ENCODE assay signal across 11 cellular contexts in genomic region chr1:92933459-92933858, GRCh38. TPM values are rescaled to one million over a fixed set of nuclear protein-coding genes. Genes with fewer than 3 reads are reported as not detected.
DNase-seq lines count a peak whose midpoint lies in the region; ATAC-seq and TF ChIP-seq lines count a peak whose summit lies in the region.
"Had no signal": no experiment of that assay in that cellular context is flagged by ENCODE, and none has a peak within 500 bp of the region (broad histone marks: within the 10 kb centered on the region; RNA-seq: fewer than 3 reads in every experiment).

No MANE protein-coding gene starts in this region.

- peaks cover 100% of the 10 kb centered on the region for H3K79me2 ChIP-seq in OCI-LY7 (ENCODE audit: insufficient read depth, low read depth, low read length)

- 0 out of 2 replicates have a peak overlapping the region, but pooled peaks have one; percentile 64 for H3K4me2 ChIP-seq in OCI-LY7 (ENCODE audit: low read length)
- no peak overlapping the region for H3K4me2 ChIP-seq in mesenchymal stem cell (ENCODE audit: low read length, poor library complexity, severe bottlenecking)

- peak overlapping the region; percentile 74 for H3K9ac ChIP-seq in mesenchymal stem cell (ENCODE audit: low read length)

- H3K9me2 ChIP-seq in OCI-LY7 (ENCODE audit: insufficient read depth, low read length) = no peaks in the 10 kb centered on the region

- H3K18ac ChIP-seq in mesenchymal stem cell (ENCODE audit: low read depth in 1 of 2, low read length in 2 of 2) = no peak overlapping the region

- H4K91ac ChIP-seq in mesenchymal stem cell (ENCODE audit: low read length) = no peak overlapping the region

- H3K9me3 ChIP-seq in OCI-LY7 (ENCODE audit: low read length) (peaks cover 4% of the 10 kb centered on the region; the same call in 1 of the 2 replicates), mesenchymal stem cell (ENCODE audit: control insufficient read depth, low read length) (no peaks in the 10 kb centered on the region)
- H3K9me3 ChIP-seq: HAP-1, suprapubic skin had no signal

- H3K4me1 ChIP-seq in OCI-LY7 (ENCODE audit: insufficient read depth, low read length, poor library complexity, severe bottlenecking) = peaks cover 80% of the 10 kb centered on the region
- no peaks in the 10 kb centered on the region for H3K4me1 ChIP-seq in mesenchymal stem cell (ENCODE audit: control insufficient read depth, insufficient read depth, low read depth, low read length)
- H3K4me1 ChIP-seq: HAP-1 had no signal

- DNase-seq in AG10803 (ENCODE audit: low read depth) = peak; percentile 68
- DNase-seq in OCI-LY7 (ENCODE audit: low spot score) = no peak
- no peak for DNase-seq in coronary artery (ENCODE audit: low spot score)
- no peak for DNase-seq in mesenchymal stem cell
- no peak for DNase-seq in H7
- no peak for DNase-seq in NCI-H2081 treated with DMSO at 0.1 percent for 48 hours (lab: John Stamatoyannopoulos, UW)
- DNase-seq in germinal center (ENCODE audit: low spot score) = no peak
- DNase-seq: occipital lobe had no signal

- H3K36me3 ChIP-seq in OCI-LY7 (ENCODE audit: insufficient read depth, low read length) (peaks cover 37% of the 10 kb centered on the region), mesenchymal stem cell (ENCODE audit: control insufficient read depth in 1 of 2, insufficient read depth in 2 of 2, low read depth in 1 of 2, low read length in 2 of 2) (no peaks in the 10 kb centered on the region), H7 (replicated peaks; ENCODE audit: control insufficient read depth, insufficient read depth, low read length) (no peaks in the 10 kb centered on the region)
- H3K36me3 ChIP-seq: HAP-1, suprapubic skin had no signal

- H3K79me1 ChIP-seq in mesenchymal stem cell (replicated peaks; ENCODE audit: low read length, poor library complexity, severe bottlenecking) = no peaks in the 10 kb centered on the region

- WGBS in mesenchymal stem cell = 94% methylated on average over 2 of the region's 2 CpGs

- CTCF ChIA-PET in OCI-LY7 (lab: Charles Lee; ENCODE audit: unreplicated experiment) = no interaction called here

- no peak overlapping the region for H3K4me3 ChIP-seq in AG10803 (ENCODE audit: low read length)
- no peak overlapping the region for H3K4me3 ChIP-seq in OCI-LY7 (ENCODE audit: low read depth, low read length, poor library complexity, severe bottlenecking)
- no peak overlapping the region for H3K4me3 ChIP-seq in coronary artery
- H3K4me3 ChIP-seq in mesenchymal stem cell (ENCODE audit: insufficient read depth in 1 of 2, low read depth in 1 of 2, low read length in 2 of 2) = no peak overlapping the region
- no peak overlapping the region for H3K4me3 ChIP-seq in H7 (ENCODE audit: insufficient read depth, low read depth, low read length)
- H3K4me3 ChIP-seq: HAP-1, suprapubic skin had no signal

- H3K4ac ChIP-seq in mesenchymal stem cell (ENCODE audit: low read depth in 1 of 2, low read length in 2 of 2) = no peak overlapping the region

- H3K27ac ChIP-seq in OCI-LY7 (ENCODE audit: low read depth, low read length, poor library complexity, severe bottlenecking) = no peak overlapping the region
- H3K27ac ChIP-seq in coronary artery = peak overlapping the region; percentile 7 to 38
- H3K27ac ChIP-seq in mesenchymal stem cell (ENCODE audit: low read length, poor library complexity, severe bottlenecking) = no peak overlapping the region

- no peak overlapping the region for H3K14ac ChIP-seq in mesenchymal stem cell (ENCODE audit: low read length in 2 of 2)

- H4K20me1 ChIP-seq in OCI-LY7 (ENCODE audit: insufficient read depth, low read length) = peaks cover 7% of the 10 kb centered on the region; the same call in 1 of the 2 replicates

- H4K8ac ChIP-seq in mesenchymal stem cell (ENCODE audit: low read length) = no peak overlapping the region

- no peak overlapping the region for H2AK5ac ChIP-seq in mesenchymal stem cell (ENCODE audit: low read length, severe bottlenecking)

- H2BK5ac ChIP-seq in mesenchymal stem cell (ENCODE audit: low read depth, low read length, poor library complexity, severe bottlenecking) = no peak overlapping the region

- no peak for ATAC-seq in HG03521 (IDR thresholded peaks at IDR 0.05; ENCODE audit: unreplicated experiment)

- no peak overlapping the region for H2BK12ac ChIP-seq in mesenchymal stem cell (ENCODE audit: low read length in 2 of 2)

- H2AFZ ChIP-seq in OCI-LY7 (ENCODE audit: low read length) (no peak overlapping the region), mesenchymal stem cell (ENCODE audit: low read depth, low read length) (no peak overlapping the region)

- H3K23ac ChIP-seq in mesenchymal stem cell (ENCODE audit: low read length in 2 of 2) = no peak overlapping the region

- H2BK120ac ChIP-seq in mesenchymal stem cell (ENCODE audit: low read depth, low read length) = no peak overlapping the region

- H3K27me3 ChIP-seq in mesenchymal stem cell (ENCODE audit: control insufficient read depth in 1 of 2, insufficient read depth in 1 of 2, low read length in 2 of 2) (no peaks in the 10 kb centered on the region), H7 (ENCODE audit: control insufficient read depth, insufficient read depth, low read length) (no peaks in the 10 kb centered on the region; the same call in 1 of the 2 replicates)
- H3K27me3 ChIP-seq: suprapubic skin had no signal

- BruUV-seq in OCI-LY7 (replicated peaks; lab: Mats Ljungman, UMichigan) = no TSS peak

- POLR2A ChIA-PET in OCI-LY7 (lab: Charles Lee) = interaction anchor here (0.6 to 4.1 kb wide), 4 partner anchors 8 to 33 kb away, joined by 3 to 24 read pairs (median 4); no protein-coding TSS in a partner anchor

- no peak for TF ChIP-seq CTCF in AG10803 (conservative IDR thresholded peaks at IDR 0.05; ENCODE audit: low read length)
- no peak for TF ChIP-seq CTCF in OCI-LY7 (conservative IDR thresholded peaks at IDR 0.05; ENCODE audit: low read length)
- TF ChIP-seq CTCF in coronary artery (IDR thresholded peaks at IDR 0.05) = no peak

- intact Hi-C loops in OCI-LY7 (cut with micrococcal nuclease; ENCODE audit: unreplicated experiment) = no loop called here

- no peak overlapping the region for H2BK15ac ChIP-seq in mesenchymal stem cell (ENCODE audit: low read depth, poor library complexity, severe bottlenecking)

RNA-seq across cellular contexts. Expression of gene DIPK1A, which starts 27.8 kb away (rescaled TPM):
- total RNA-seq in OCI-LY7 (2014; rRNA removed; shearing (Covaris generic)) = 13.0 and 13.5 TPM in 2 replicates
- 25.4 and 26.2 TPM in 2 replicates for total RNA-seq in OCI-LY7 (2022)
- polyA plus RNA-seq in mesenchymal stem cell (2013, experiment 1 of 2) = 10.2 TPM
- 10.1 TPM for polyA plus RNA-seq in mesenchymal stem cell (2013, experiment 2 of 2)
- 3.1 and 3.4 TPM in 2 replicates for total RNA-seq in H7 (2014; rRNA removed; shearing (Covaris generic))

Comparison
In these comparisons a context has a peak if more than half of its experiments do, and no peak if none do; other contexts are left out.
1. H3K27ac ChIP-seq: peak in coronary artery (2 of 2); none in OCI-LY7 (single experiment) and mesenchymal stem cell (single experiment).